13 cellular contexts compared by ENCODE assay signal in genomic region chr20:48687097-48687800, GRCh38.
DNase-seq lines count a peak whose midpoint lies in the region; ATAC-seq and TF ChIP-seq lines count a peak whose summit lies in the region.
"Had no signal": no experiment of that assay in that cellular context is flagged by ENCODE, and none has a peak within 500 bp of the region (broad histone marks: within the 10 kb centered on the region; RNA-seq: fewer than 3 reads in every experiment).

No MANE protein-coding gene starts in this region.

- H3K4me3 Mint-ChIP-seq in H9 (no peak overlapping the region), memory B cell (no peak overlapping the region)
- no peak overlapping the region for H3K4me3 Mint-ChIP-seq in activated T-helper 1 cell treated with anti-CD3 and anti-CD28 coated beads, Interleukin-12 subunit alpha, Interleukin-12 subunit beta, Interleukin-2, Interleukin-4 antibody, amounts not matched to agents 30 ng/mL and 10 ng/mL and 1 ng/mL, durations not matched to agents 14 hours and 24 hours and 36 hours
- no peak overlapping the region for H3K4me3 Mint-ChIP-seq in T-helper 2 cell treated with Interferon-gamma antibody and Interleukin-4, amounts not matched to agents 5 μg/mL and 100 μg/mL, for 36 hours

- H3K9me3 Mint-ChIP-seq in H9 (no peaks in the 10 kb centered on the region), memory B cell (no peaks in the 10 kb centered on the region)
- H3K9me3 Mint-ChIP-seq in activated T-helper 1 cell treated with anti-CD3 and anti-CD28 coated beads, Interleukin-12 subunit alpha, Interleukin-12 subunit beta, Interleukin-2, Interleukin-4 antibody, amounts not matched to agents 30 ng/mL and 10 ng/mL and 1 ng/mL, durations not matched to agents 14 hours and 24 hours and 36 hours, result no peaks in the 10 kb centered on the region
- H3K9me3 Mint-ChIP-seq in T-helper 2 cell treated with Interferon-gamma antibody and Interleukin-4, amounts not matched to agents 5 μg/mL and 100 μg/mL, for 36 hours, result no peaks in the 10 kb centered on the region

- H3K79me1 ChIP-seq in H9 (ENCODE audit: insufficient read depth, low read depth, low read length, poor library complexity, severe bottlenecking), result no peaks in the 10 kb centered on the region

- no peaks in the 10 kb centered on the region for H3K9me3 ChIP-seq in H9 (ENCODE audit: control insufficient read depth, low read depth, low read length)
- H3K9me3 ChIP-seq: BE2C had no signal

- H3K36me3 Mint-ChIP-seq in H9 (ENCODE audit: insufficient read depth in 1 of 3, low read depth in 3 of 3) (peaks cover 0 to 5% (median 2%) of the 10 kb centered on the region in 3 experiments; a peak in 2 of 7 replicates), memory B cell (peaks cover 33% of the 10 kb centered on the region)
- H3K36me3 Mint-ChIP-seq in activated T-helper 1 cell treated with anti-CD3 and anti-CD28 coated beads, Interleukin-12 subunit alpha, Interleukin-12 subunit beta, Interleukin-2, Interleukin-4 antibody, amounts not matched to agents 30 ng/mL and 10 ng/mL and 1 ng/mL, durations not matched to agents 14 hours and 24 hours and 36 hours (ENCODE audit: low read depth), result peaks cover 56% of the 10 kb centered on the region
- peaks cover 17% of the 10 kb centered on the region for H3K36me3 Mint-ChIP-seq in T-helper 2 cell treated with Interferon-gamma antibody and Interleukin-4, amounts not matched to agents 5 μg/mL and 100 μg/mL, for 36 hours (ENCODE audit: low read depth)

- no peak overlapping the region for H2BK12ac ChIP-seq in H9 (ENCODE audit: insufficient read length, low read depth, low read length)

- H3K27me3 Mint-ChIP-seq in H9 (ENCODE audit: low read depth), result peaks cover 2% of the 10 kb centered on the region; the same call in 1 of the 2 replicates
- H3K27me3 Mint-ChIP-seq in activated T-helper 1 cell treated with anti-CD3 and anti-CD28 coated beads, Interleukin-12 subunit alpha, Interleukin-12 subunit beta, Interleukin-2, Interleukin-4 antibody, amounts not matched to agents 30 ng/mL and 10 ng/mL and 1 ng/mL, durations not matched to agents 14 hours and 24 hours and 36 hours (ENCODE audit: insufficient read depth), result no peaks in the 10 kb centered on the region
- H3K27me3 Mint-ChIP-seq in memory B cell, result no peaks in the 10 kb centered on the region
- no peaks in the 10 kb centered on the region for H3K27me3 Mint-ChIP-seq in T-helper 2 cell treated with Interferon-gamma antibody and Interleukin-4, amounts not matched to agents 5 μg/mL and 100 μg/mL, for 36 hours (ENCODE audit: low read depth)

- H3K4me1 ChIP-seq in H9 (ENCODE audit: insufficient read depth, low read length), result peaks cover 6% of the 10 kb centered on the region; the same call in 1 of the 2 replicates

- H3K27ac Mint-ChIP-seq in H9, result peak overlapping the region; percentile 37 to 75 (median 40); a peak in 3 of 7 replicates
- peak overlapping the region; percentile 40 for H3K27ac Mint-ChIP-seq in activated T-helper 1 cell treated with anti-CD3 and anti-CD28 coated beads, Interleukin-12 subunit alpha, Interleukin-12 subunit beta, Interleukin-2, Interleukin-4 antibody, amounts not matched to agents 30 ng/mL and 10 ng/mL and 1 ng/mL, durations not matched to agents 14 hours and 24 hours and 36 hours
- peak overlapping the region; percentile 88 for H3K27ac Mint-ChIP-seq in memory B cell
- H3K27ac Mint-ChIP-seq in T-helper 2 cell treated with Interferon-gamma antibody and Interleukin-4, amounts not matched to agents 5 μg/mL and 100 μg/mL, for 36 hours, result no peak overlapping the region

- no peak overlapping the region for H3K23ac ChIP-seq in H9 (ENCODE audit: insufficient read length, low read depth, low read length)

- no CpG with 5 or more reads among the region's 10 CpGs for WGBS in H9 (ENCODE audit: extremely low coverage, insufficient read length, low lambda C conversion rate)

- H2BK5ac ChIP-seq in H9 (ENCODE audit: insufficient read length, low read length), result no peak overlapping the region

- H3K4ac ChIP-seq in H9 (ENCODE audit: low read depth, low read length), result no peak overlapping the region

- H3K4me1 Mint-ChIP-seq in H9, result peaks cover 16 to 36% of the 10 kb centered on the region in 2 experiments
- peaks cover 37% of the 10 kb centered on the region for H3K4me1 Mint-ChIP-seq in activated T-helper 1 cell treated with anti-CD3 and anti-CD28 coated beads, Interleukin-12 subunit alpha, Interleukin-12 subunit beta, Interleukin-2, Interleukin-4 antibody, amounts not matched to agents 30 ng/mL and 10 ng/mL and 1 ng/mL, durations not matched to agents 14 hours and 24 hours and 36 hours (ENCODE audit: low read depth)
- H3K4me1 Mint-ChIP-seq in memory B cell, result peaks cover 12% of the 10 kb centered on the region
- H3K4me1 Mint-ChIP-seq in T-helper 2 cell treated with Interferon-gamma antibody and Interleukin-4, amounts not matched to agents 5 μg/mL and 100 μg/mL, for 36 hours (ENCODE audit: low read depth), result no peaks in the 10 kb centered on the region

- H3K9ac ChIP-seq in H9 (ENCODE audit: extremely low read depth, insufficient read length, low read length), result no peak overlapping the region

- H3K4me2 ChIP-seq in H9 (ENCODE audit: insufficient read depth, insufficient read length, low read length), result no peak overlapping the region

- no peak overlapping the region for H4K5ac ChIP-seq in H9 (ENCODE audit: insufficient read length, low read depth, low read length)

- H2BK120ac ChIP-seq in H9 (ENCODE audit: low read depth, low read length, poor library complexity, severe bottlenecking), result no peak overlapping the region

- H4K91ac ChIP-seq in H9 (ENCODE audit: insufficient read length, low read depth, low read length), result no peak overlapping the region

- no peak for ATAC-seq in memory B cell (ENCODE audit: low read depth)

- H3K14ac ChIP-seq in H9 (ENCODE audit: insufficient read depth, low read length), result no peak overlapping the region

- no peaks in the 10 kb centered on the region for H3K79me2 ChIP-seq in H9 (ENCODE audit: insufficient read depth, low read length)

- no peaks in the 10 kb centered on the region for H4K20me1 ChIP-seq in H9 (ENCODE audit: control insufficient read depth, insufficient read depth, insufficient read length)

- no peak overlapping the region for H2AFZ ChIP-seq in H9 (ENCODE audit: low read length)

- no peak overlapping the region for H2AK5ac ChIP-seq in H9 (ENCODE audit: insufficient read length, low read length)

- H2BK15ac ChIP-seq in H9 (ENCODE audit: low read depth, low read length), result no peak overlapping the region

- H3K27me3 ChIP-seq in H9 (ENCODE audit: insufficient read depth, low read length), result no peaks in the 10 kb centered on the region
- H3K27me3 ChIP-seq: BE2C had no signal

- no peak overlapping the region for H3K56ac ChIP-seq in H9 (ENCODE audit: insufficient read length, low read depth, low read length)

- DNase-seq in Ammon's horn (ENCODE audit: low spot score) (peak; percentile 20), H9 (no peak), memory B cell (ENCODE audit: low spot score in 2 of 2) (no peak), glomerular visceral epithelial cell (ENCODE audit: extremely low spot score) (no peak), DMS53 treated with DMSO at 0.1 percent for 48 hours (lab: John Stamatoyannopoulos, UW; ENCODE audit: unreplicated experiment) (no peak), NCI-H2227 (lab: John Stamatoyannopoulos, UW; ENCODE audit: unreplicated experiment) (no peak)
- DNase-seq in activated T-helper 1 cell treated with anti-CD3 and anti-CD28 coated beads, Interleukin-12 subunit alpha, Interleukin-12 subunit beta, Interleukin-2, Interleukin-4 antibody, amounts not matched to agents 30 ng/mL and 10 ng/mL and 1 ng/mL, durations not matched to agents 14 hours and 24 hours and 36 hours (ENCODE audit: low spot score), result no peak
- DNase-seq in T-helper 2 cell treated with Interferon-gamma antibody and Interleukin-4, amounts not matched to agents 5 μg/mL and 100 μg/mL, for 36 hours (ENCODE audit: low spot score), result no peak
- DNase-seq: BE2C, kidney, MM.1S, NCI-H345 had no signal

- H4K8ac ChIP-seq in H9 (replicated peaks; ENCODE audit: insufficient read length, low read depth, low read length), result no peak overlapping the region

- H2BK20ac ChIP-seq in H9 (ENCODE audit: low read depth, low read length, poor library complexity, severe bottlenecking), result no peak overlapping the region

- no peaks in the 10 kb centered on the region for H3K23me2 ChIP-seq in H9 (ENCODE audit: insufficient read length, low read depth, low read length, poor library complexity, severe bottlenecking)

- TF ChIP-seq CTCF in H9 (conservative IDR thresholded peaks at IDR 0.05), result no peak

- H3K27ac ChIP-seq in H9 (ENCODE audit: insufficient read length, low read depth, low read length), result no peak overlapping the region
- H3K27ac ChIP-seq: epithelial cell of prostate had no signal

- intact Hi-C loops in activated T-helper 1 cell treated with anti-CD3 and anti-CD28 coated beads, Interleukin-12 subunit alpha, Interleukin-12 subunit beta, Interleukin-2, Interleukin-4 antibody, amounts not matched to agents 30 ng/mL and 10 ng/mL and 1 ng/mL, durations not matched to agents 14 hours and 24 hours and 36 hours (cut with micrococcal nuclease), result no loop called here

- H3T11ph ChIP-seq in H9 (ENCODE audit: low read length), result no peak overlapping the region

- no peak overlapping the region for H3K18ac ChIP-seq in H9 (ENCODE audit: insufficient read length, low read depth, low read length)
